In genomic region chr17:36641331-36641876, GRCh38 we compare ENCODE assay signal across 12 cellular contexts. TPM values are rescaled to one million over a fixed set of nuclear protein-coding genes. Genes with fewer than 3 reads are reported as not detected.
DNase-seq lines count a peak whose midpoint lies in the region; ATAC-seq and TF ChIP-seq lines count a peak whose summit lies in the region.
"Had no signal": no experiment of that assay in that cellular context is flagged by ENCODE, and none has a peak within 500 bp of the region (broad histone marks: within the 10 kb centered on the region; RNA-seq: fewer than 3 reads in every experiment).

No MANE protein-coding gene starts in this region.

- no peak for ATAC-seq in GM18517 (IDR thresholded peaks at IDR 0.05; ENCODE audit: unreplicated experiment)
- no peak for ATAC-seq in GM18867 (IDR thresholded peaks at IDR 0.05; ENCODE audit: unreplicated experiment)

- H3K4me3 Mint-ChIP-seq in activated CD4-positive, alpha-beta T cell treated with anti-CD3 and anti-CD28 coated beads, Interleukin-2, amount 10 ng/mL, durations not matched to agents 24 days and 14 days = peak overlapping the region; percentile 86

- 5% methylated on average over 42 of the region's 43 CpGs for WGBS in mesenchymal stem cell
- 2% methylated on average over 23 to 41 of the region's 43 CpGs for WGBS in testis, 2 donors

- H3K4me1 ChIP-seq in mesenchymal stem cell (ENCODE audit: control insufficient read depth, insufficient read depth, low read depth, low read length) (peaks cover 12% of the 10 kb centered on the region), testis (peaks cover 5% of the 10 kb centered on the region)

- H2BK12ac ChIP-seq in mesenchymal stem cell (ENCODE audit: low read length in 2 of 2) = no peak overlapping the region

- no peak overlapping the region for H4K91ac ChIP-seq in mesenchymal stem cell (ENCODE audit: low read length)

- H3K27me3 Mint-ChIP-seq in activated CD4-positive, alpha-beta T cell treated with anti-CD3 and anti-CD28 coated beads, Interleukin-2, amount 10 ng/mL, durations not matched to agents 24 days and 14 days = peaks cover 78% of the 10 kb centered on the region

- H4K8ac ChIP-seq in mesenchymal stem cell (ENCODE audit: low read length) = no peak overlapping the region

- H2AK5ac ChIP-seq in mesenchymal stem cell (ENCODE audit: low read length, severe bottlenecking) = no peak overlapping the region

- peak overlapping the region; percentile 71 for H3K4me3 ChIP-seq in coronary artery
- H3K4me3 ChIP-seq in mesenchymal stem cell (ENCODE audit: insufficient read depth in 1 of 2, low read depth in 1 of 2, low read length in 2 of 2) = peak overlapping the region; percentile 40 to 72
- peak overlapping the region; percentile 37 for H3K4me3 ChIP-seq in testis

- H3K9me3 Mint-ChIP-seq in activated CD4-positive, alpha-beta T cell treated with anti-CD3 and anti-CD28 coated beads, Interleukin-2, amount 10 ng/mL, durations not matched to agents 24 days and 14 days = no peaks in the 10 kb centered on the region

- peak overlapping the region in 1 of 2 experiments; percentile 48 for H3K23ac ChIP-seq in mesenchymal stem cell (ENCODE audit: low read length in 2 of 2)

- no peak overlapping the region for H3K4ac ChIP-seq in mesenchymal stem cell (ENCODE audit: low read depth in 1 of 2, low read length in 2 of 2)

- no peaks in the 10 kb centered on the region for H3K79me1 ChIP-seq in mesenchymal stem cell (replicated peaks; ENCODE audit: low read length, poor library complexity, severe bottlenecking)

- H2BK5ac ChIP-seq in mesenchymal stem cell (ENCODE audit: low read depth, low read length, poor library complexity, severe bottlenecking) = no peak overlapping the region

- TF ChIP-seq CTCF in coronary artery (IDR thresholded peaks at IDR 0.05) (no peak), testis (IDR thresholded peaks at IDR 0.05) (no peak)

- H2BK15ac ChIP-seq in mesenchymal stem cell (ENCODE audit: low read depth, poor library complexity, severe bottlenecking) = no peak overlapping the region

- intact Hi-C loops in activated CD4-positive, alpha-beta T cell treated with anti-CD3 and anti-CD28 coated beads, Interleukin-2, amount 10 ng/mL, durations not matched to agents 24 days and 14 days (cut with micrococcal nuclease) = loop anchor here (5.0 kb wide), 2 partner anchors 61 to 301 kb away; no protein-coding TSS in a partner anchor
- intact Hi-C loops in testis (cut with DNase I; ENCODE audit: low total_unique reads) = no loop called here

- H3K36me3 Mint-ChIP-seq in activated CD4-positive, alpha-beta T cell treated with anti-CD3 and anti-CD28 coated beads, Interleukin-2, amount 10 ng/mL, durations not matched to agents 24 days and 14 days (ENCODE audit: low read depth) = no peaks in the 10 kb centered on the region
- H3K36me3 Mint-ChIP-seq: activated naive CD8-positive, alpha-beta T cell had no signal

- H3K36me3 ChIP-seq in mesenchymal stem cell (ENCODE audit: control insufficient read depth in 1 of 2, insufficient read depth in 2 of 2, low read depth in 1 of 2, low read length in 2 of 2) (no peaks in the 10 kb centered on the region), testis (ENCODE audit: low read depth, missing control alignments) (no peaks in the 10 kb centered on the region)

- H2AFZ ChIP-seq in mesenchymal stem cell (ENCODE audit: low read depth, low read length) = no peak overlapping the region

- no peak for TF ChIP-seq POLR2A in testis (IDR thresholded peaks at IDR 0.05)

- H3K18ac ChIP-seq in mesenchymal stem cell (ENCODE audit: low read depth in 1 of 2, low read length in 2 of 2) = no peak overlapping the region

- H3K9me3 ChIP-seq in mesenchymal stem cell (ENCODE audit: control insufficient read depth, low read length) (no peaks in the 10 kb centered on the region), testis (no peaks in the 10 kb centered on the region)

- no peak overlapping the region for H3K14ac ChIP-seq in mesenchymal stem cell (ENCODE audit: low read length in 2 of 2)

- peak overlapping the region; percentile 82 for H3K4me2 ChIP-seq in mesenchymal stem cell (ENCODE audit: low read length, poor library complexity, severe bottlenecking)

- DNase-seq in activated CD4-positive, alpha-beta T cell treated with anti-CD3 and anti-CD28 coated beads, Interleukin-2, amount 10 ng/mL, durations not matched to agents 24 days and 14 days = no peak
- no peak for DNase-seq in activated CD4-positive, alpha-beta T cell treated with anti-CD3 and anti-CD28 coated beads for 4 hours
- no peak for DNase-seq in coronary artery (ENCODE audit: low spot score)
- DNase-seq in mesenchymal stem cell = no peak
- no peak for DNase-seq in testis
- no peak for DNase-seq in activated CD8-positive, alpha-beta memory T cell treated with anti-CD3 and anti-CD28 coated beads, Interleukin-2, amount 50 U/mL, for 48 hours
- DNase-seq: 8988T; hippocampal formation; stimulated activated CD4-positive, alpha-beta T cell treated with anti-CD3 and anti-CD28 coated beads, Interleukin-12 subunit alpha, Interleukin-12 subunit beta, amount 100 ng/mL, for 4 hours had no signal

- no peak overlapping the region for H3K27ac Mint-ChIP-seq in activated CD4-positive, alpha-beta T cell treated with anti-CD3 and anti-CD28 coated beads, Interleukin-2, amount 10 ng/mL, durations not matched to agents 24 days and 14 days
- H3K27ac Mint-ChIP-seq: activated naive CD8-positive, alpha-beta T cell had no signal

- H3K27ac ChIP-seq in coronary artery (no peak overlapping the region), mesenchymal stem cell (ENCODE audit: low read length, poor library complexity, severe bottlenecking) (no peak overlapping the region), testis (no peak overlapping the region)

- H2BK120ac ChIP-seq in mesenchymal stem cell (ENCODE audit: low read depth, low read length) = no peak overlapping the region

- peaks cover 98 to 99% of the 10 kb centered on the region in 2 experiments for H3K27me3 ChIP-seq in mesenchymal stem cell (ENCODE audit: control insufficient read depth in 1 of 2, insufficient read depth in 1 of 2, low read length in 2 of 2)
- no peaks in the 10 kb centered on the region for H3K27me3 ChIP-seq in testis

- H3K4me1 Mint-ChIP-seq in activated CD4-positive, alpha-beta T cell treated with anti-CD3 and anti-CD28 coated beads, Interleukin-2, amount 10 ng/mL, durations not matched to agents 24 days and 14 days = peaks cover 9% of the 10 kb centered on the region

- no peak overlapping the region for H3K9ac ChIP-seq in mesenchymal stem cell (ENCODE audit: low read length)

RNA-seq across cellular contexts. Expression of gene MRM1, which starts 40.0 kb away (rescaled TPM):
- total RNA-seq in activated CD4-positive, alpha-beta T cell treated with anti-CD3 and anti-CD28 coated beads, Interleukin-2, amount 10 ng/mL, durations not matched to agents 24 days and 14 days = 25.1 and 26.8 TPM in 2 replicates
- polyA plus RNA-seq in mesenchymal stem cell (2013, experiment 1 of 2) = 1.3 TPM
- polyA plus RNA-seq in mesenchymal stem cell (2013, experiment 2 of 2) = 1.2 TPM
- total RNA-seq in testis = 1 to 10 TPM; 7.6 to 8.1 TPM
- polyA plus RNA-seq in testis (ENCODE audit: insufficient read depth, low read depth, low replicate concordance) = 4.4 TPM

RNA-seq across cellular contexts. Expression of gene DHRS11, which starts 49.7 kb away (rescaled TPM):
- total RNA-seq in activated CD4-positive, alpha-beta T cell treated with anti-CD3 and anti-CD28 coated beads, Interleukin-2, amount 10 ng/mL, durations not matched to agents 24 days and 14 days = 17.9 and 18.0 TPM in 2 replicates
- 2.6 TPM for polyA plus RNA-seq in mesenchymal stem cell (2013, experiment 1 of 2)
- polyA plus RNA-seq in mesenchymal stem cell (2013, experiment 2 of 2) = 2.4 TPM
- 10 to 100 TPM; 13.9 to 17.6 TPM for total RNA-seq in testis
- polyA plus RNA-seq in testis (ENCODE audit: insufficient read depth, low read depth, low replicate concordance) = 38.3 TPM
